In genomic region chr15:59346951-59347350, GRCh38 we compare ENCODE assay signal across 23 cellular contexts.
"Had no signal": no experiment of that assay in that cellular context is flagged by ENCODE, and none has a peak within 500 bp of the region (broad histone marks: within the 10 kb centered on the region; RNA-seq: fewer than 3 reads in every experiment).

No MANE protein-coding gene starts in this region.

- H3K9me3 ChIP-seq: mucosa of descending colon, prostate gland, right atrium auricular region, sigmoid colon, testis, tibial artery, upper lobe of left lung had no signal

- H3K9me3 Mint-ChIP-seq: effector memory CD8-positive, alpha-beta T cell; stimulated activated effector memory CD8-positive, alpha-beta T cell treated with anti-CD3 and anti-CD28 coated beads, Interleukin-12 subunit alpha, Interleukin-12 subunit beta, amount 100 ng/mL, for 72 hours had no signal

- H3K4me3 ChIP-seq: lung, mucosa of descending colon, prostate gland, right atrium auricular region, sigmoid colon, testis, tibial artery, upper lobe of left lung had no signal

- H3K36me3 ChIP-seq: prostate gland, right atrium auricular region, sigmoid colon, tibial artery, upper lobe of left lung had no signal

- H3K4me3 Mint-ChIP-seq: effector memory CD8-positive, alpha-beta T cell; memory B cell; mesothelial cell of epicardium; nephron; stimulated activated effector memory CD8-positive, alpha-beta T cell treated with anti-CD3 and anti-CD28 coated beads, Interleukin-12 subunit alpha, Interleukin-12 subunit beta, amount 100 ng/mL, for 72 hours had no signal

- H3K27me3 Mint-ChIP-seq: memory B cell, naive B cell had no signal

- H3K27ac ChIP-seq: prostate gland, right atrium auricular region, sigmoid colon, testis, tibial artery, upper lobe of left lung had no signal

- H3K36me3 Mint-ChIP-seq: stimulated activated effector memory CD8-positive, alpha-beta T cell treated with anti-CD3 and anti-CD28 coated beads, Interleukin-12 subunit alpha, Interleukin-12 subunit beta, amount 100 ng/mL, for 72 hours had no signal

- DNase-seq: cortex of kidney; effector memory CD8-positive, alpha-beta T cell; hypothalamus; kidney; mucosa of descending colon; naive B cell; nucleus accumbens; sigmoid colon; stimulated activated CD4-positive, alpha-beta T cell treated with anti-CD3 and anti-CD28 coated beads, Interleukin-2, amount 100 ng/mL, for 24 hours; stimulated activated CD4-positive, alpha-beta T cell treated with anti-CD3 and anti-CD28 coated beads, Interleukin-4, amount 100 ng/mL, for 24 hours; stimulated activated naive CD8-positive, alpha-beta T cell treated with anti-CD3 and anti-CD28 coated beads, Interleukin-15, Interleukin-2, amounts not matched to agents 100 U/mL and 50 U/mL, for 24 hours; substantia nigra; testis; tibial artery had no signal

- H3K27me3 ChIP-seq: right atrium auricular region, sigmoid colon, testis, tibial artery, upper lobe of left lung had no signal

- ATAC-seq: effector memory CD8-positive, alpha-beta T cell; left lobe of liver; mucosa of descending colon; stimulated activated effector memory CD8-positive, alpha-beta T cell treated with anti-CD3 and anti-CD28 coated beads, Interleukin-12 subunit alpha, Interleukin-12 subunit beta, amount 100 ng/mL, for 72 hours; stimulated activated naive CD8-positive, alpha-beta T cell treated with anti-CD3 and anti-CD28 coated beads, Interleukin-15, Interleukin-2, amounts not matched to agents 100 U/mL and 50 U/mL, for 24 hours had no signal

- H3K4me1 ChIP-seq: prostate gland, testis had no signal

- H3K27ac Mint-ChIP-seq: effector memory CD8-positive, alpha-beta T cell; memory B cell; mesothelial cell of epicardium; nephron; stimulated activated effector memory CD8-positive, alpha-beta T cell treated with anti-CD3 and anti-CD28 coated beads, Interleukin-12 subunit alpha, Interleukin-12 subunit beta, amount 100 ng/mL, for 72 hours had no signal
